Comparison of ENCODE assay signal across 12 cellular contexts in genomic region chr1:10960406-10960805, GRCh38.
"Had no signal": no experiment of that assay in that cellular context is flagged by ENCODE, and none has a peak within 500 bp of the region (broad histone marks: within the 10 kb centered on the region; RNA-seq: fewer than 3 reads in every experiment).

No MANE protein-coding gene starts in this region.

- H3K27ac Mint-ChIP-seq: activated B cell treated with CpG ODN at 0.5 μM for 24 hours; activated naive CD4-positive, alpha-beta T cell treated with anti-CD3 and anti-CD28 coated beads for 36 hours; activated T-helper 17 cell treated with anti-CD3 and anti-CD28 coated beads, Interleukin-2, amount 50 U/mL, for 72 hours; immature natural killer cell; progenitor cell of endocrine pancreas; stimulated activated naive CD8-positive, alpha-beta T cell treated with anti-CD3 and anti-CD28 coated beads, Interleukin-15, amount 100 ng/mL, for 72 hours; T-helper 17 cell had no signal

- H3K27me3 ChIP-seq: testis, upper lobe of right lung had no signal

- H3K4me3 Mint-ChIP-seq: activated B cell treated with CpG ODN at 0.5 μM for 24 hours; activated naive CD4-positive, alpha-beta T cell treated with anti-CD3 and anti-CD28 coated beads for 36 hours; activated T-helper 17 cell treated with anti-CD3 and anti-CD28 coated beads, Interleukin-2, amount 50 U/mL, for 72 hours; immature natural killer cell; stimulated activated naive CD8-positive, alpha-beta T cell treated with anti-CD3 and anti-CD28 coated beads, Interleukin-15, amount 100 ng/mL, for 72 hours; T-helper 17 cell had no signal

- H3K36me3 Mint-ChIP-seq: immature natural killer cell; naive thymus-derived CD8-positive, alpha-beta T cell had no signal

- H3K9me3 Mint-ChIP-seq: activated B cell treated with CpG ODN at 0.5 μM for 24 hours; activated naive CD4-positive, alpha-beta T cell treated with anti-CD3 and anti-CD28 coated beads for 36 hours; activated T-helper 17 cell treated with anti-CD3 and anti-CD28 coated beads, Interleukin-2, amount 50 U/mL, for 72 hours; immature natural killer cell; naive thymus-derived CD8-positive, alpha-beta T cell; stimulated activated naive CD8-positive, alpha-beta T cell treated with anti-CD3 and anti-CD28 coated beads, Interleukin-15, amount 100 ng/mL, for 72 hours had no signal

- H3K27ac ChIP-seq: cardiac muscle cell, epithelial cell of prostate, testis, upper lobe of right lung had no signal

- H3K36me3 ChIP-seq: cardiac muscle cell, upper lobe of right lung had no signal

- H3K4me3 ChIP-seq: cardiac muscle cell, testis, upper lobe of right lung had no signal

- H3K9me3 ChIP-seq: testis, upper lobe of right lung had no signal
